Comparison of ENCODE assay signal across 28 cellular contexts in genomic region chr9:37555786-37556185, GRCh38. TPM values are rescaled to one million over a fixed set of nuclear protein-coding genes. Genes with fewer than 3 reads are reported as not detected.
DNase-seq lines count a peak whose midpoint lies in the region; ATAC-seq, FAIRE-seq and TF ChIP-seq lines count a peak whose summit lies in the region.
"Had no signal": no experiment of that assay in that cellular context is flagged by ENCODE, and none has a peak within 500 bp of the region (broad histone marks: within the 10 kb centered on the region; RNA-seq: fewer than 3 reads in every experiment).

No MANE protein-coding gene starts in this region.

- no peaks in the 10 kb centered on the region for H3K9me3 Mint-ChIP-seq in astrocyte (ENCODE audit: unreplicated experiment)
- H3K9me3 Mint-ChIP-seq: activated T-cell treated with anti-CD3 and anti-CD28 coated beads, Interleukin-2, amount 50 U/mL, for 4 hours; natural killer cell had no signal

- peaks cover 14% of the 10 kb centered on the region for H4K20me1 ChIP-seq in astrocyte (ENCODE audit: insufficient read depth, low read length)

- TF ChIP-seq POLR2A in GM18505 (IDR thresholded peaks at IDR 0.05; ENCODE audit: borderline replicate concordance, extremely low read depth, insufficient read depth, insufficient read length): no peak
- TF ChIP-seq POLR2A in Peyer's patch (IDR thresholded peaks at IDR 0.05): no peak

- no peak overlapping the region for H3K9ac ChIP-seq in astrocyte (ENCODE audit: low read length)

- H3K27ac ChIP-seq in astrocyte (ENCODE audit: low read depth, low read length) (peak overlapping the region; percentile 47), Peyer's patch (no peak overlapping the region), left lung (no peak overlapping the region)
- H3K27ac ChIP-seq: gastroesophageal sphincter, left ventricle myocardium inferior, spleen, transverse colon had no signal

- H3K4me3 ChIP-seq in astrocyte (ENCODE audit: insufficient read depth, low read depth, low read length) (no peak overlapping the region), Peyer's patch (no peak overlapping the region), left lung (no peak overlapping the region)
- H3K4me3 ChIP-seq: gastroesophageal sphincter, K562, left ventricle myocardium inferior, spleen, transverse colon had no signal

- H3K9me3 ChIP-seq in astrocyte (ENCODE audit: insufficient read depth, low read depth, low read length) (no peaks in the 10 kb centered on the region), Peyer's patch (no peaks in the 10 kb centered on the region), left lung (no peaks in the 10 kb centered on the region)
- H3K9me3 ChIP-seq: gastroesophageal sphincter, left ventricle myocardium inferior, spleen, transverse colon had no signal

- H3K27me3 ChIP-seq in astrocyte (ENCODE audit: insufficient read depth, low read length) (no peaks in the 10 kb centered on the region), Peyer's patch (no peaks in the 10 kb centered on the region), left lung (no peaks in the 10 kb centered on the region)
- H3K27me3 ChIP-seq: gastroesophageal sphincter, spleen, transverse colon had no signal

- H3K4me3 Mint-ChIP-seq in astrocyte (ENCODE audit: unreplicated experiment): no peak overlapping the region
- H3K4me3 Mint-ChIP-seq: activated T-cell treated with anti-CD3 and anti-CD28 coated beads, Interleukin-2, amount 50 U/mL, for 4 hours; natural killer cell; WTC11 had no signal

- H3K36me3 Mint-ChIP-seq in astrocyte (ENCODE audit: low read depth, unreplicated experiment): peaks cover 3% of the 10 kb centered on the region
- H3K36me3 Mint-ChIP-seq: natural killer cell, WTC11 had no signal

- H3K27ac Mint-ChIP-seq in astrocyte (ENCODE audit: unreplicated experiment): no peak overlapping the region
- H3K27ac Mint-ChIP-seq: natural killer cell, WTC11 had no signal

- peaks cover 3% of the 10 kb centered on the region for H3K4me1 Mint-ChIP-seq in astrocyte (ENCODE audit: low read depth, unreplicated experiment)
- H3K4me1 Mint-ChIP-seq: natural killer cell had no signal

- ATAC-seq in GM18505 (IDR thresholded peaks at IDR 0.05; ENCODE audit: unreplicated experiment) (no peak), GM21576 (IDR thresholded peaks at IDR 0.05; ENCODE audit: unreplicated experiment) (no peak), left lung (no peak)
- ATAC-seq: activated T-cell treated with anti-CD3 and anti-CD28 coated beads, Interleukin-2, amount 50 U/mL, for 4 hours; gastroesophageal sphincter; HCT116; K562; natural killer cell; WTC11 had no signal

- H3K36me3 ChIP-seq in astrocyte (ENCODE audit: insufficient read depth, low read length): no peaks in the 10 kb centered on the region
- H3K36me3 ChIP-seq in Peyer's patch: no peaks in the 10 kb centered on the region
- H3K36me3 ChIP-seq in left lung: no peaks in the 10 kb centered on the region
- H3K36me3 ChIP-seq: gastroesophageal sphincter, left ventricle myocardium inferior, transverse colon had no signal

- DNase-seq in GM04503 (ENCODE audit: low read depth): peak; percentile 56
- DNase-seq in astrocyte (ENCODE audit: low read depth): peak; percentile 73
- DNase-seq in fibroblast of peridontal ligament (ENCODE audit: extremely low read depth): peak; percentile 77
- no peak for DNase-seq in Peyer's patch
- DNase-seq in left lung: no peak
- DNase-seq: activated CD4-positive, alpha-beta T cell treated with anti-CD3 and anti-CD28 coated beads, Interleukin-2, amount 50 U/mL, for 1 hour; activated gamma-delta T cell treated with Interleukin-2 at 50 U/mL for 16 hours; activated T-cell treated with anti-CD3 and anti-CD28 coated beads, Interleukin-2, amount 50 U/mL, for 4 hours; effector CD4-positive, alpha-beta T cell; hippocampal formation; left ventricle myocardium inferior; midbrain; MM.1S; natural killer cell; NCI-H2081 treated with DMSO at 0.1 percent for 48 hours; NCI-H226; retina; SIG-M5; spleen; stimulated activated CD4-positive, alpha-beta T cell treated with anti-CD3 and anti-CD28 coated beads, Interleukin-2, amount 100 ng/mL, for 48 hours; transverse colon had no signal

- H3K4me2 ChIP-seq in astrocyte (ENCODE audit: low read length): no peak overlapping the region

- H3K27me3 Mint-ChIP-seq in astrocyte (ENCODE audit: low read depth, unreplicated experiment): no peaks in the 10 kb centered on the region

- intact Hi-C loops in left lung (cut with DNase I): no loop called here

- TF ChIP-seq CTCF in astrocyte (IDR thresholded peaks at IDR 0.05; ENCODE audit: insufficient read depth, low read depth, low read length) (no peak), Peyer's patch (IDR thresholded peaks at IDR 0.05) (no peak), left lung (IDR thresholded peaks at IDR 0.05) (no peak)

- H2AFZ ChIP-seq in astrocyte (ENCODE audit: low read depth, low read length): no peak overlapping the region

- H3K4me1 ChIP-seq in astrocyte (ENCODE audit: insufficient read depth, low read length) (peaks cover 4% of the 10 kb centered on the region), Peyer's patch (no peaks in the 10 kb centered on the region), left lung (no peaks in the 10 kb centered on the region)
- H3K4me1 ChIP-seq: gastroesophageal sphincter, left ventricle myocardium inferior, transverse colon had no signal

- peak; percentile 87 for FAIRE-seq in astrocyte (lab: Jason Lieb, UNC)
- FAIRE-seq: K562, RCC 7860 had no signal

- no peaks in the 10 kb centered on the region for H3K79me2 ChIP-seq in astrocyte (ENCODE audit: insufficient read depth, low read length)

RNA-seq across cellular contexts. Expression of gene FBXO10, which starts 20.4 kb away (rescaled TPM):
- 11.7 and 12.7 TPM in 2 replicates for total RNA-seq in astrocyte
- total RNA-seq in Peyer's patch: 10 to 100 TPM in 1 of 4 donors, 1 to 10 TPM in 3; 1.6 to 12.4 (median 4.2) TPM
- total RNA-seq in left lung: 1 to 10 TPM; 8.0 to 8.2 TPM

RNA-seq across cellular contexts. Expression of gene TOMM5, which starts 36.6 kb away (rescaled TPM):
- total RNA-seq in astrocyte (125 and 137 TPM in 2 replicates), Peyer's patch (100 to 1,000 TPM in 2 of 4 donors, 10 to 100 TPM in 2; 26.9 to 116 (median 77.0) TPM), left lung (10 to 100 TPM; 65.5 to 94.1 TPM)

Comparison
In these comparisons a context has a peak if more than half of its experiments do, and no peak if none do; other contexts are left out.
1. DNase-seq: peak in GM04503 (single experiment), astrocyte (single experiment) and fibroblast of peridontal ligament (single experiment); none in Peyer's patch (0 of 3) and left lung (0 of 2).